ENCODE assay signal across 34 cellular contexts in genomic region chr7:63931985-63932577, GRCh38.
"Had no signal": no experiment of that assay in that cellular context is flagged by ENCODE, and none has a peak within 500 bp of the region (broad histone marks: within the 10 kb centered on the region; RNA-seq: fewer than 3 reads in every experiment).

No MANE protein-coding gene starts in this region.

- H3K4me2 ChIP-seq: KMS-11 had no signal

- H3K9me3 ChIP-seq: MG63 had no signal

- H3K36me3 ChIP-seq: MG63 had no signal

- H3K9ac ChIP-seq: KMS-11 had no signal

- H3K4me3 ChIP-seq: MG63 had no signal

- H3K27me3 ChIP-seq: MG63 had no signal

- H3K27ac ChIP-seq: KMS-11 had no signal

- DNase-seq: Karpas-422, Kasumi-1, KG1, MG63, MM.1S, MV-4-11, NCI-H1048, NCI-H1092, NCI-H1092 treated with DMSO at 0.1 percent for 48 hours, NCI-H1105, NCI-H1105 treated with DMSO at 0.1 percent for 48 hours, NCI-H1417, NCI-H1417 treated with DMSO at 0.1 percent for 48 hours, NCI-H1436, NCI-H1436 treated with DMSO at 0.1 percent for 48 hours, NCI-H146, NCI-H1694, NCI-H1694 treated with DMSO at 0.1 percent for 48 hours, NCI-H187, NCI-H187 treated with DMSO at 0.1 percent for 48 hours, NCI-H2029, NCI-H2029 treated with DMSO at 0.1 percent for 48 hours, NCI-H2081, NCI-H2081 treated with DMSO at 0.1 percent for 48 hours, NCI-H2107, NCI-H2171, NCI-H2171 treated with DMSO at 0.1 percent for 48 hours, NCI-H2227 treated with DMSO at 0.1 percent for 48 hours, NCI-H226, NCI-H345, NCI-H446, NCI-H446 treated with DMSO at 0.1 percent for 48 hours, NCI-H510A had no signal
